1 cellular context compared by ENCODE assay signal in the genomic region with DNA sequence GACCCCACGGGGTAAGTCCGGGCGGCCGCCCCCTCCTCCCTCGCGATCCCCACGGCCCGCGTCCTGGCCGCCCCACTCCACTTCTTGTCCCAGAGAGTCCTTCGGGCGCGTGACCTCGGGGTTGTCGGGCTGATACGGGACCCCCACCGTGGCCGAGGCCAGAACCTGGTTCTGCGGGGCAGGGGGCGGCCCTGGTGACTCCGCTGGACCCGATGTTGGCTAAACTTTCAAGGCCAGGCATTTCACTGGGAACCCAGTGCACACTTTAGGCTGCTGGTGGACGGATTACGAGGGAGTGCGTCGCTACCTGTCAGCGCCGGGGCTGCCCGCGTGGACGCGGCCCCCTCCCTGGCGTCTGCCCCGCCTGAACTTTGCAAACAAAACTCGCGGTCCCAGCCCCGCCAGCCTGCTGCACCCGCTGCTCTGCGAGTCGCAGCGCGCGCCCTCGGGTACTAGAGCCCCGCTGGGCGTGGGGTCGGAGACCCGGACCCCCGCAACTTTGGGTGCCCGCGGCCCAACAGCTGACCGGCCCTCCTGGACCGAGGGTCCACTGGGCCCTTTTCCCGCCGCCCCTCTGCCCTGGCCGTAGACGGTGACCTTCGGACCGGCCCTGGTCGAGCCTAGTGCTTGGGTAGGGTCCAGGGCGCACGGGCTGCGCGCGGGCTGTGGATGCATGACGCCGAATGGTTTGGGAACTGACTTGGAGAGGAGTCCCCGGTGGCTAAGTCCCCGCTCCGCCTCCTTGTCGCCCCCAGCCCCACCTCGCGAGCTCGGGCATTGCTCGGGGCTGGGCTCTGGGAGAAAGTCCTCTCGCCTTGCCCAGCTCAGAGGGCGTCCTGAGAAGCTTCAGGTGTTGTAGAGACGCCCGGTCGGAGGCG.
TF ChIP-seq lines count a peak whose summit lies in the region.

No MANE protein-coding gene starts in this region.

TF ChIP-seq in HepG2, 621 proteins besides CTCF, POLR2A, EP300 and RAD21 (continued from another document and continues in another):
- TF ChIP-seq AHDC1 (CRISPR knock-in tag; IDR thresholded peaks at IDR 0.05; ENCODE audit: borderline replicate concordance) (peak; percentile 26; the same call in 1 of the 2 replicates), SP2 (CRISPR knock-in tag; IDR thresholded peaks at IDR 0.05) (peak; percentile 45; the same call in 1 of the 2 replicates), ZNF605 (CRISPR knock-in tag; IDR thresholded peaks at IDR 0.05) (peak; percentile 55; the same call in 1 of the 2 replicates), ZNF20 (CRISPR knock-in tag; IDR thresholded peaks at IDR 0.05) (0 out of 2 replicates have a peak, but pooled peaks have one; percentile 73), SCMH1 (CRISPR knock-in tag; IDR thresholded peaks at IDR 0.05; ENCODE audit: borderline replicate concordance) (no peak), SNAPC2 (CRISPR knock-in tag; IDR thresholded peaks at IDR 0.05) (peak; percentile 69; the same call in 1 of the 2 replicates), MED8 (CRISPR knock-in tag; IDR thresholded peaks at IDR 0.05; ENCODE audit: insufficient replicate concordance) (peak; percentile 92), MTERF4 (CRISPR knock-in tag; IDR thresholded peaks at IDR 0.05) (no peak), RFX1 (IDR thresholded peaks at IDR 0.05) (no peak), RARA (CRISPR knock-in tag; IDR thresholded peaks at IDR 0.05) (no peak; the same call in 1 of the 2 replicates), ZNF556 (CRISPR knock-in tag; IDR thresholded peaks at IDR 0.05; ENCODE audit: borderline replicate concordance) (peak; percentile 76; the same call in 1 of the 2 replicates), ZNF235 (CRISPR knock-in tag; IDR thresholded peaks at IDR 0.05; ENCODE audit: borderline replicate concordance) (no peak; the same call in 1 of the 2 replicates), SRF (IDR thresholded peaks at IDR 0.05; ENCODE audit: low read depth, low read length) (no peak), ZNF333 (CRISPR knock-in tag; IDR thresholded peaks at IDR 0.05; ENCODE audit: borderline replicate concordance) (peak; percentile 96; the same call in 1 of the 2 replicates), SATB2 (CRISPR knock-in tag; IDR thresholded peaks at IDR 0.05) (no peak; the same call in 1 of the 2 replicates), ARHGAP35 (CRISPR knock-in tag; IDR thresholded peaks at IDR 0.05; ENCODE audit: borderline replicate concordance) (peak; percentile 75), SOX13 (IDR thresholded peaks at IDR 0.05) (no peak), SOX13 (CRISPR knock-in tag; conservative IDR thresholded peaks at IDR 0.05 in 1 of 2, IDR thresholded peaks at IDR 0.05 in 1 of 2) (peak in 1 of 2 experiments; percentile 32; a peak in 1 of 4 replicates), ZNF382 (CRISPR knock-in tag; IDR thresholded peaks at IDR 0.05; ENCODE audit: borderline replicate concordance) (no peak), ARNTL (CRISPR knock-in tag; IDR thresholded peaks at IDR 0.05) (peak; percentile 24; the same call in 1 of the 2 replicates), ZNF550 (CRISPR knock-in tag; IDR thresholded peaks at IDR 0.05; ENCODE audit: borderline replicate concordance) (peak; percentile 88; the same call in 1 of the 2 replicates), RXRA (CRISPR knock-in tag; IDR thresholded peaks at IDR 0.05) (peak; percentile 69), FOXP4 (CRISPR knock-in tag; IDR thresholded peaks at IDR 0.05) (0 out of 2 replicates have a peak, but pooled peaks have one; percentile 33), NFIB (CRISPR knock-in tag; IDR thresholded peaks at IDR 0.05; ENCODE audit: borderline replicate concordance) (no peak), MAZ (IDR thresholded peaks at IDR 0.05; ENCODE audit: borderline replicate concordance, low read depth, low read length) (peak; percentile 60; the same call in 1 of the 2 replicates), MAZ (CRISPR knock-in tag; IDR thresholded peaks at IDR 0.05; ENCODE audit: low read depth) (peak; percentile 57; the same call in 1 of the 2 replicates), BHLHE40 (IDR thresholded peaks at IDR 0.05; ENCODE audit: low read length) (0 out of 2 replicates have a peak, but pooled peaks have one; percentile 11), ZC3H4 (CRISPR knock-in tag; IDR thresholded peaks at IDR 0.05; ENCODE audit: borderline replicate concordance) (no peak), WIZ (CRISPR knock-in tag; IDR thresholded peaks at IDR 0.05) (no peak), SMYD3 (CRISPR knock-in tag; IDR thresholded peaks at IDR 0.05) (0 out of 2 replicates have a peak, but pooled peaks have one; percentile 53), SMARCC2 (IDR thresholded peaks at IDR 0.05) (no peak), ZFP36L2 (CRISPR knock-in tag; IDR thresholded peaks at IDR 0.05) (no peak), PRMT3 (CRISPR knock-in tag; IDR thresholded peaks at IDR 0.05; ENCODE audit: borderline replicate concordance, low read depth) (no peak), BATF2 (CRISPR knock-in tag; IDR thresholded peaks at IDR 0.05) (peak; percentile 77; the same call in 1 of the 2 replicates), AGO2 (optimal IDR thresholded peaks at IDR 0.05; ENCODE audit: low read depth, low read length) (peak; percentile 83)
- TF ChIP-seq, protein P1, sequence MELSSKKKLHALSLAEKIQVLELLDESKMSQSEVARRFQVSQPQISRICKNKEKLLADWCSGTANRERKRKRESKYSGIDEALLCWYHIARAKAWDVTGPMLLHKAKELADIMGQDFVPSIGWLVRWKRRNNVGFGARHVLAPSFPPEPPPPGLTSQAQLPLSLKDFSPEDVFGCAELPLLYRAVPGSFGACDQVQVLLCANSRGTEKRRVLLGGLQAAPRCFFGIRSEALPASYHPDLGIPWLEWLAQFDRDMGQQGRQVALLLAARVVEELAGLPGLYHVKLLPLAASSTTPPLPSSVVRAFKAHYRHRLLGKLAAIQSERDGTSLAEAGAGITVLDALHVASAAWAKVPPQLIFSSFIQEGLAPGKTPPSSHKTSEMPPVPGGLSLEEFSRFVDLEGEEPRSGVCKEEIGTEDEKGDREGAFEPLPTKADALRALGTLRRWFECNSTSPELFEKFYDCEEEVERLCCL (CRISPR knock-in tag; IDR thresholded peaks at IDR 0.05; ENCODE audit: borderline replicate concordance): 0 out of 2 replicates have a peak, but pooled peaks have one; percentile 51
- TF ChIP-seq, protein P2, sequence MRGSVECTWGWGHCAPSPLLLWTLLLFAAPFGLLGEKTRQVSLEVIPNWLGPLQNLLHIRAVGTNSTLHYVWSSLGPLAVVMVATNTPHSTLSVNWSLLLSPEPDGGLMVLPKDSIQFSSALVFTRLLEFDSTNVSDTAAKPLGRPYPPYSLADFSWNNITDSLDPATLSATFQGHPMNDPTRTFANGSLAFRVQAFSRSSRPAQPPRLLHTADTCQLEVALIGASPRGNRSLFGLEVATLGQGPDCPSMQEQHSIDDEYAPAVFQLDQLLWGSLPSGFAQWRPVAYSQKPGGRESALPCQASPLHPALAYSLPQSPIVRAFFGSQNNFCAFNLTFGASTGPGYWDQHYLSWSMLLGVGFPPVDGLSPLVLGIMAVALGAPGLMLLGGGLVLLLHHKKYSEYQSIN (CRISPR knock-in tag; IDR thresholded peaks at IDR 0.05; ENCODE audit: borderline replicate concordance): no peak
- TF ChIP-seq, protein P3, sequence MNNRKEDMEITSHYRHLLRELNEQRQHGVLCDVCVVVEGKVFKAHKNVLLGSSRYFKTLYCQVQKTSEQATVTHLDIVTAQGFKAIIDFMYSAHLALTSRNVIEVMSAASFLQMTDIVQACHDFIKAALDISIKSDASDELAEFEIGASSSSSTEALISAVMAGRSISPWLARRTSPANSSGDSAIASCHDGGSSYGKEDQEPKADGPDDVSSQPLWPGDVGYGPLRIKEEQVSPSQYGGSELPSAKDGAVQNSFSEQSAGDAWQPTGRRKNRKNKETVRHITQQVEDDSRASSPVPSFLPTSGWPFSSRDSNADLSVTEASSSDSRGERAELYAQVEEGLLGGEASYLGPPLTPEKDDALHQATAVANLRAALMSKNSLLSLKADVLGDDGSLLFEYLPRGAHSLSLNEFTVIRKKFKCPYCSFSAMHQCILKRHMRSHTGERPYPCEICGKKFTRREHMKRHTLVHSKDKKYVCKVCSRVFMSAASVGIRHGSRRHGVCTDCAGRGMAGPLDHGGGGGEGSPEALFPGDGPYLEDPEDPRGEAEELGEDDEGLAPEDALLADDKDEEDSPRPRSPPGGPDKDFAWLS (CRISPR knock-in tag; IDR thresholded peaks at IDR 0.05; ENCODE audit: borderline replicate concordance): no peak
